2 cellular contexts compared by ENCODE assay signal in genomic region chr12:81809113-81809777, GRCh38.
TF ChIP-seq lines count a peak whose summit lies in the region.

No MANE protein-coding gene starts in this region.

TF ChIP-seq in GM23338, 12 proteins besides CTCF, POLR2A, EP300 and RAD21:
- no peak for TF ChIP-seq POLR2AphosphoS5 (IDR thresholded peaks at IDR 0.05; ENCODE audit: low read depth)

TF ChIP-seq in K562, 482 proteins besides CTCF, POLR2A, EP300 and RAD21:
- peak; percentile 14; the same call in 1 of the 2 replicates for TF ChIP-seq C11orf30 (IDR thresholded peaks at IDR 0.05; ENCODE audit: low read depth)
- no peak for TF ChIP-seq ZBTB11 (CRISPR knock-in tag; IDR thresholded peaks at IDR 0.05)
- no peak for TF ChIP-seq DNMT1 (IDR thresholded peaks at IDR 0.05)
